Comparison of ENCODE assay signal across 16 cellular contexts in the genomic region with DNA sequence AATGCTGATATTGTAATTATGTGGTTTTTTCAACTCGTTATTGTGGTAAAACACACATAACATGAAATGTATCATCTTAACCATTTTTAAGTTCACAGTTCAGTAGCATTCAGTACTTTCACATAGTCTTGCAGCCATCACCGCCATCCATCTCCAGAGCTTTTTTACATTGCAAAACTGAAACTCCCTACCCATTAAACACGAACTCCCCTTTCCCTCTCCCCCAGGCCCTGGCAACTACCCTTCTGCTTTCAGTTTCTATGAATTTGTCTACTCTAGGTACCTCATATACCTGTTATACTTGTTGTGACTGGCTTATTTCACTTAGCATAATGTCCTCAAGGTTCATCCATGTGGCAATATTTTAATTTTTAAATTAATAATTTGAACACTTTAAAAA.
DNase-seq lines count a peak whose midpoint lies in the region; ATAC-seq and TF ChIP-seq lines count a peak whose summit lies in the region.
"Had no signal": no experiment of that assay in that cellular context is flagged by ENCODE, and none has a peak within 500 bp of the region (broad histone marks: within the 10 kb centered on the region; RNA-seq: fewer than 3 reads in every experiment).

No MANE protein-coding gene starts in this region.

- ATAC-seq in GM18499 (IDR thresholded peaks at IDR 0.05; ENCODE audit: insufficient read depth, unreplicated experiment) (peak; percentile 75), GM19455 (IDR thresholded peaks at IDR 0.05; ENCODE audit: unreplicated experiment) (peak; percentile 71), HG02798 (IDR thresholded peaks at IDR 0.05; ENCODE audit: poor library complexity, unreplicated experiment) (peak; percentile 96), HG03460 (IDR thresholded peaks at IDR 0.05; ENCODE audit: unreplicated experiment) (peak; percentile 91), heart right ventricle (no peak)
- ATAC-seq: naive thymus-derived CD4-positive, alpha-beta T cell had no signal

- DNase-seq in heart right ventricle = no peak
- DNase-seq in activated CD8-positive, alpha-beta memory T cell treated with anti-CD3 and anti-CD28 coated beads for 24 hours = no peak
- no peak for DNase-seq in AG08396 (ENCODE audit: low spot score)
- no peak for DNase-seq in NCI-H526 (lab: John Stamatoyannopoulos, UW)
- DNase-seq: activated CD4-positive, alpha-beta T cell treated with anti-CD3 and anti-CD28 coated beads, Interleukin-2, amount 50 U/mL, for 4 hours; activated naive CD4-positive, alpha-beta T cell treated with anti-CD3 and anti-CD28 coated beads, Interleukin-2, amount 10 ng/mL, durations not matched to agents 7 days and 5 days; DMS79; kidney; naive thymus-derived CD4-positive, alpha-beta T cell; NCI-H1436; NK-92 treated with Interleukin-12 subunit alpha and Interleukin-12 subunit beta, amount 100 ng/mL, for 24 hours; spleen had no signal

- no peaks in the 10 kb centered on the region for H3K9me3 ChIP-seq in heart right ventricle
- H3K9me3 ChIP-seq: spleen had no signal

- H3K27me3 ChIP-seq in heart right ventricle = no peaks in the 10 kb centered on the region
- H3K27me3 ChIP-seq: spleen had no signal

- 80 to 86% methylated on average over 3 of the region's 3 CpGs for WGBS in heart right ventricle, 2 donors

- intact Hi-C loops in heart right ventricle (cut with DNase I) = loop anchor here in 5 of 10 donors (10.0 kb wide), 4 partner anchors 56 to 894 kb away; no protein-coding TSS in a partner anchor

- no peak for TF ChIP-seq CTCF in heart right ventricle (IDR thresholded peaks at IDR 0.05)

- H3K4me1 ChIP-seq in heart right ventricle = no peaks in the 10 kb centered on the region
- H3K4me1 ChIP-seq: spleen had no signal

- no peak overlapping the region for H3K4me3 ChIP-seq in heart right ventricle
- H3K4me3 ChIP-seq: spleen had no signal

- H3K27ac ChIP-seq in heart right ventricle = no peak overlapping the region
- H3K27ac ChIP-seq: spleen had no signal

- H3K36me3 ChIP-seq in heart right ventricle = peaks cover 0 to 61% (median 0%) of the 10 kb centered on the region in 9 donors

Comparison
In these comparisons a context has a peak if more than half of its experiments do, and no peak if none do; other contexts are left out.
1. ATAC-seq: peak in GM18499 (single experiment), GM19455 (single experiment), HG02798 (single experiment) and HG03460 (single experiment); none in heart right ventricle (0 of 8).